ENCODE assay signal across 7 cellular contexts in the genomic region with DNA sequence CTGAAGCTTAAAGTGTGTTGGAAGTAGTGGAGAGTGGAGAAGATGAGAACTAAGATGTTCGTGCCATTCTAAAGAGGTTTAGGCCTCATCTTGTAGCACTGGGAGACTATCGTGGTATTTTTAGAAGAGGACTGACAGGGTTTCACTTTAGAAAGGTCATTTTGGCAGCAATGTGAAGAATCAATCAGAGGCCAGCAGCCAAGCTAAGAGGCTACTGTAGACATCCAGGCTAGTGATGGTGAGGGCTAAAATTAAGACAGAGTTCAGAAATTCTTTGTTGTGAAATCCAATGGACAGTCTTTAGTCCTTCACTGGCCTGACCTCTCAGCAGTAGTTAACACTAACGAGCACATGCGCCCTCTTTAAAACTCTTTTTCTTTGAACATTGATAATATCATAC.
"Had no signal": no experiment of that assay in that cellular context is flagged by ENCODE, and none has a peak within 500 bp of the region (broad histone marks: within the 10 kb centered on the region; RNA-seq: fewer than 3 reads in every experiment).

No MANE protein-coding gene starts in this region.

- H3K4me3 ChIP-seq: GM23248, K562 had no signal

- DNase-seq: GM23248, GOT3, H9, HCEC 1CT, IMR-90 had no signal

- FAIRE-seq: HTR-8/SVneo, K562 had no signal

- H2AFZ ChIP-seq: GM23248 had no signal

- H3K9ac ChIP-seq: GM23248 had no signal

- ATAC-seq: K562 had no signal

- H3K27ac ChIP-seq: GM23248 had no signal
